In genomic region chr6:137283940-137284910, GRCh38 we compare ENCODE assay signal across 9 cellular contexts.
A peak's percentile ranks its signal among the peaks of the same experiment; 100 is the strongest.
DNase-seq lines count a peak whose midpoint lies in the region; ATAC-seq and TF ChIP-seq lines count a peak whose summit lies in the region.
"Had no signal": no experiment of that assay in that cellular context is flagged by ENCODE, and none has a peak within 500 bp of the region (broad histone marks: within the 10 kb centered on the region; RNA-seq: fewer than 3 reads in every experiment).

No MANE protein-coding gene starts in this region.

- H4K20me1 ChIP-seq in MM.1S (ENCODE audit: insufficient read depth, low read length), result no peaks in the 10 kb centered on the region

- peak overlapping the region; percentile 52 for H3K4me3 ChIP-seq in MM.1S (ENCODE audit: low read length)

- no peak overlapping the region for H3K27ac Mint-ChIP-seq in activated CD8-positive, alpha-beta memory T cell treated with anti-CD3 and anti-CD28 coated beads, Interleukin-2, amount 10 ng/mL, durations not matched to agents 7 days and 5 days
- H3K27ac Mint-ChIP-seq in stimulated activated naive B cell treated with anti-CD40 and anti-IgM and Interleukin-4, amounts not matched to agents 10 μg/mL and 1 μg/mL and 100 μg/mL, for 72 hours, result peak overlapping the region; percentile 15
- H3K27ac Mint-ChIP-seq in activated CD4-positive, alpha-beta T cell treated with anti-CD3 and anti-CD28 coated beads, Interleukin-2, amount 10 ng/mL, durations not matched to agents 7 days and 5 days, result no peak overlapping the region

- peak overlapping the region; percentile 93 for H3K27ac ChIP-seq in MM.1S (ENCODE audit: low read length)

- H3K9me3 Mint-ChIP-seq in activated CD8-positive, alpha-beta memory T cell treated with anti-CD3 and anti-CD28 coated beads, Interleukin-2, amount 10 ng/mL, durations not matched to agents 7 days and 5 days (ENCODE audit: low read depth), result no peaks in the 10 kb centered on the region
- H3K9me3 Mint-ChIP-seq in stimulated activated naive B cell treated with anti-CD40 and anti-IgM and Interleukin-4, amounts not matched to agents 10 μg/mL and 1 μg/mL and 100 μg/mL, for 72 hours, result peaks cover 0 to 2% of the 10 kb centered on the region in 2 donors
- H3K9me3 Mint-ChIP-seq in activated CD4-positive, alpha-beta T cell treated with anti-CD3 and anti-CD28 coated beads, Interleukin-2, amount 10 ng/mL, durations not matched to agents 7 days and 5 days, result no peaks in the 10 kb centered on the region

- peak overlapping the region; percentile 92 for H3K4me2 ChIP-seq in MM.1S (ENCODE audit: low read depth, low read length)

- TF ChIP-seq CTCF in MM.1S (IDR thresholded peaks at IDR 0.05; ENCODE audit: low read length), result no peak

- H3K36me3 Mint-ChIP-seq in activated CD8-positive, alpha-beta memory T cell treated with anti-CD3 and anti-CD28 coated beads, Interleukin-2, amount 10 ng/mL, durations not matched to agents 7 days and 5 days, result no peaks in the 10 kb centered on the region
- H3K36me3 Mint-ChIP-seq in stimulated activated naive B cell treated with anti-CD40 and anti-IgM and Interleukin-4, amounts not matched to agents 10 μg/mL and 1 μg/mL and 100 μg/mL, for 72 hours, result no peaks in the 10 kb centered on the region
- no peaks in the 10 kb centered on the region for H3K36me3 Mint-ChIP-seq in activated CD4-positive, alpha-beta T cell treated with anti-CD3 and anti-CD28 coated beads, Interleukin-2, amount 10 ng/mL, durations not matched to agents 7 days and 5 days (ENCODE audit: low read depth)

- ATAC-seq in activated CD8-positive, alpha-beta memory T cell treated with anti-CD3 and anti-CD28 coated beads, Interleukin-2, amount 10 ng/mL, durations not matched to agents 7 days and 5 days, result peak; percentile 78
- ATAC-seq in HG02610 (IDR thresholded peaks at IDR 0.05; ENCODE audit: unreplicated experiment), result peak; percentile 86
- ATAC-seq in stimulated activated naive B cell treated with anti-CD40 and anti-IgM and Interleukin-4, amounts not matched to agents 10 μg/mL and 1 μg/mL and 100 μg/mL, for 72 hours (replicated peaks), result peak; percentile 67 to 69

- no peaks in the 10 kb centered on the region for H3K9me3 ChIP-seq in MM.1S (replicated peaks; ENCODE audit: insufficient read depth, low read length)

- H3F3A ChIP-seq in MM.1S (ENCODE audit: insufficient read depth, low read length), result peaks cover 20% of the 10 kb centered on the region

- H3K4me1 ChIP-seq in MM.1S (ENCODE audit: low read length), result peaks cover 18% of the 10 kb centered on the region

- CTCF ChIA-PET in activated CD8-positive, alpha-beta memory T cell treated with anti-CD3 and anti-CD28 coated beads, Interleukin-2, amount 10 ng/mL, durations not matched to agents 7 days and 5 days (lab: Charles Lee), result interaction anchor here (0.7 to 2.1 kb wide), 2 partner anchors 46 to 189 kb away, joined by 3 to 4 read pairs; no protein-coding TSS in a partner anchor
- CTCF ChIA-PET in activated CD4-positive, alpha-beta T cell treated with anti-CD3 and anti-CD28 coated beads, Interleukin-2, amount 10 ng/mL, durations not matched to agents 7 days and 5 days (lab: Charles Lee), result interaction anchor here (0.7 to 1.5 kb wide), 3 partner anchors 9 to 1163 kb away, joined by 3 read pairs; no protein-coding TSS in a partner anchor

- DNase-seq in activated CD8-positive, alpha-beta memory T cell treated with anti-CD3 and anti-CD28 coated beads, Interleukin-2, amount 10 ng/mL, durations not matched to agents 7 days and 5 days, result no peak
- no peak for DNase-seq in activated CD8-positive, alpha-beta memory T cell treated with anti-CD3 and anti-CD28 coated beads, Interleukin-2, amount 50 U/mL, for 4 hours
- DNase-seq in MM.1S (peak; percentile 76), NCI-H510A (lab: John Stamatoyannopoulos, UW) (no peak)
- no peak for DNase-seq in stimulated activated naive B cell treated with anti-CD40 and anti-IgM and Interleukin-4, amounts not matched to agents 10 μg/mL and 1 μg/mL and 100 μg/mL, for 72 hours
- DNase-seq in activated CD4-positive, alpha-beta T cell treated with anti-CD3 and anti-CD28 coated beads, Interleukin-2, amount 10 ng/mL, durations not matched to agents 7 days and 5 days, result no peak
- no peak for DNase-seq in stimulated activated CD4-positive, alpha-beta T cell treated with anti-CD3 and anti-CD28 coated beads, Interleukin-4, amount 100 ng/mL, for 1 hour
- DNase-seq: HCEC 1CT had no signal

- H3K9ac ChIP-seq in MM.1S (ENCODE audit: low read length), result peak overlapping the region; percentile 53

- H3K9me2 ChIP-seq in MM.1S (replicated peaks; ENCODE audit: insufficient read depth, low read length), result no peaks in the 10 kb centered on the region

- H3K27me3 ChIP-seq in MM.1S (replicated peaks; ENCODE audit: insufficient read depth, low read length), result no peaks in the 10 kb centered on the region

- no peak overlapping the region for H3K4me3 Mint-ChIP-seq in activated CD8-positive, alpha-beta memory T cell treated with anti-CD3 and anti-CD28 coated beads, Interleukin-2, amount 10 ng/mL, durations not matched to agents 7 days and 5 days
- peak overlapping the region in 1 of 2 donors; percentile 29 for H3K4me3 Mint-ChIP-seq in stimulated activated naive B cell treated with anti-CD40 and anti-IgM and Interleukin-4, amounts not matched to agents 10 μg/mL and 1 μg/mL and 100 μg/mL, for 72 hours
- no peak overlapping the region for H3K4me3 Mint-ChIP-seq in activated CD4-positive, alpha-beta T cell treated with anti-CD3 and anti-CD28 coated beads, Interleukin-2, amount 10 ng/mL, durations not matched to agents 7 days and 5 days

- peak overlapping the region; percentile 71 for H2AFZ ChIP-seq in MM.1S (ENCODE audit: low read length)

- H3K27me3 Mint-ChIP-seq in activated CD8-positive, alpha-beta memory T cell treated with anti-CD3 and anti-CD28 coated beads, Interleukin-2, amount 10 ng/mL, durations not matched to agents 7 days and 5 days, result peaks cover 21% of the 10 kb centered on the region
- H3K27me3 Mint-ChIP-seq in stimulated activated naive B cell treated with anti-CD40 and anti-IgM and Interleukin-4, amounts not matched to agents 10 μg/mL and 1 μg/mL and 100 μg/mL, for 72 hours, result no peaks in the 10 kb centered on the region
- peaks cover 13% of the 10 kb centered on the region for H3K27me3 Mint-ChIP-seq in activated CD4-positive, alpha-beta T cell treated with anti-CD3 and anti-CD28 coated beads, Interleukin-2, amount 10 ng/mL, durations not matched to agents 7 days and 5 days

- no peaks in the 10 kb centered on the region for H3K79me2 ChIP-seq in MM.1S (ENCODE audit: low read length)

- H3K4me1 Mint-ChIP-seq in activated CD8-positive, alpha-beta memory T cell treated with anti-CD3 and anti-CD28 coated beads, Interleukin-2, amount 10 ng/mL, durations not matched to agents 7 days and 5 days, result peaks cover 7% of the 10 kb centered on the region
- H3K4me1 Mint-ChIP-seq in stimulated activated naive B cell treated with anti-CD40 and anti-IgM and Interleukin-4, amounts not matched to agents 10 μg/mL and 1 μg/mL and 100 μg/mL, for 72 hours, result peaks cover 41 to 53% of the 10 kb centered on the region in 2 donors
- H3K4me1 Mint-ChIP-seq in activated CD4-positive, alpha-beta T cell treated with anti-CD3 and anti-CD28 coated beads, Interleukin-2, amount 10 ng/mL, durations not matched to agents 7 days and 5 days, result peaks cover 4% of the 10 kb centered on the region

- POLR2A ChIA-PET in activated CD4-positive, alpha-beta T cell treated with anti-CD3 and anti-CD28 coated beads, Interleukin-2, amount 10 ng/mL, durations not matched to agents 7 days and 5 days (lab: Charles Lee), result no interaction called here

- H3K36me3 ChIP-seq in MM.1S (replicated peaks; ENCODE audit: insufficient read depth, low read length), result no peaks in the 10 kb centered on the region
